ENCODE assay signal across 16 cellular contexts in the genomic region with DNA sequence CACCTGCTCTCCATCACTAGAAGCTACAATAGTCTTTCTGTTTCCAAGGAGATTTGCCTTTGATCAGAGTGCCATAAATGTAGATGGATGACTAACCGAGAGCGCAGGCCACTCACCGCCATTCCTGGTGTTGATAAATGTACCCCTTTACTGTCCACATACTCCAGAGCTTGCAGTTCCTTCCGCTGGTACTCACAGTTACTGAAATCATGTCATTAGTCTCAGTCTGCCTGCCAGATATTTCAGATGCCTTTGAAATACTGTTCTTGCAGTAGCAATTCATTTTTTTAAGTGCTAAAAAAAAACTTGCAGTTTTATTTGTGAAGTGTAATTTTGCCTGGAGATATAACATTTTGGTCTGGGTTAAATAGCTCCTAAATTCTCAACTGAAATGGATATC.
DNase-seq lines count a peak whose midpoint lies in the region; TF ChIP-seq lines count a peak whose summit lies in the region.
"Had no signal": no experiment of that assay in that cellular context is flagged by ENCODE, and none has a peak within 500 bp of the region (broad histone marks: within the 10 kb centered on the region; RNA-seq: fewer than 3 reads in every experiment).

No MANE protein-coding gene starts in this region.

- in situ Hi-C loops in GM13977 (cut with MboI; ENCODE audit: low pct_unique_long_range_greater_than_20kb, low sequenced_read_pairs, unreplicated experiment) = no loop called here

- no peak overlapping the region for H3K23ac ChIP-seq in trophoblast cell (ENCODE audit: low read length)

- no peaks in the 10 kb centered on the region for H3K9me3 ChIP-seq in trophoblast cell (ENCODE audit: insufficient read depth, low read depth, low read length)
- H3K9me3 ChIP-seq in MG63 = no peaks in the 10 kb centered on the region

- no peak overlapping the region for H3K18ac ChIP-seq in trophoblast cell (ENCODE audit: low read length)

- no peak overlapping the region for H3K4ac ChIP-seq in trophoblast cell (ENCODE audit: low read depth, low read length)

- TF ChIP-seq CTCF in GM13977 (IDR thresholded peaks at IDR 0.05; ENCODE audit: extremely low read depth, insufficient read depth, missing control alignments) = no peak

- H3K27me3 ChIP-seq in trophoblast cell (ENCODE audit: insufficient read depth, low read length) (no peaks in the 10 kb centered on the region), MG63 (no peaks in the 10 kb centered on the region)

- no peak overlapping the region for H4K8ac ChIP-seq in trophoblast cell (ENCODE audit: low read depth, low read length)

- H3K36me3 ChIP-seq in trophoblast cell (ENCODE audit: control insufficient read depth in 1 of 2, insufficient read depth in 2 of 2, low read length in 2 of 2) = peaks cover 15 to 16% of the 10 kb centered on the region in 2 experiments
- peaks cover 24% of the 10 kb centered on the region for H3K36me3 ChIP-seq in MG63

- H3K9ac ChIP-seq in trophoblast cell (ENCODE audit: low read length) = peak overlapping the region; percentile 48

- H2AFZ ChIP-seq in trophoblast cell (ENCODE audit: insufficient read depth, low read length, poor library complexity) = no peak overlapping the region

- no peaks in the 10 kb centered on the region for H3K4me1 ChIP-seq in trophoblast cell (ENCODE audit: control insufficient read depth in 1 of 2, insufficient read depth in 2 of 2, low read length in 2 of 2)

- H3K4me3 ChIP-seq in trophoblast cell (ENCODE audit: low read depth, low read length) (no peak overlapping the region), MG63 (no peak overlapping the region)

- no peaks in the 10 kb centered on the region for H3K79me1 ChIP-seq in trophoblast cell (ENCODE audit: low read length)

- H3K79me2 ChIP-seq in trophoblast cell (ENCODE audit: control insufficient read depth, insufficient read depth, low read length, poor library complexity) = no peaks in the 10 kb centered on the region

- H2BK120ac ChIP-seq in trophoblast cell (ENCODE audit: insufficient read depth, low read length, poor library complexity) = no peak overlapping the region

- peak; percentile 25 for DNase-seq in DMS53 (lab: John Stamatoyannopoulos, UW)
- DNase-seq in DMS53 treated with DMSO at 0.1 percent for 48 hours (lab: John Stamatoyannopoulos, UW; ENCODE audit: unreplicated experiment) = no peak
- peak in 2 of 3 experiments; percentile 90 to 98 for DNase-seq in NCI-H1417 (lab: John Stamatoyannopoulos, UW)
- DNase-seq in astrocyte of the hippocampus (ENCODE audit: low read depth, low spot score) = peak; percentile 14
- DNase-seq in trophoblast cell = no peak
- no peak for DNase-seq in GM13977 (ENCODE audit: low spot score)
- DNase-seq in MG63 = no peak
- DNase-seq in NCI-H2081 (lab: John Stamatoyannopoulos, UW) = no peak
- DNase-seq: CD4-positive, alpha-beta memory T cell; KBM-7; NCI-H1694; NCI-H2107; NCI-H345; NCI-H69; Right ventricle myocardium superior had no signal

- no peak overlapping the region for H2BK12ac ChIP-seq in trophoblast cell (ENCODE audit: low read length)

- no peak overlapping the region for H2AK5ac ChIP-seq in trophoblast cell (ENCODE audit: low read length)

- no peak overlapping the region for H4K91ac ChIP-seq in trophoblast cell (ENCODE audit: low read depth, low read length)

- no CpG with 5 or more reads among the region's 4 CpGs for WGBS in trophoblast cell (ENCODE audit: extremely low coverage, insufficient coverage, insufficient read length)

- H3K4me2 ChIP-seq in trophoblast cell (ENCODE audit: low read length) = no peak overlapping the region

- H3K27ac ChIP-seq in trophoblast cell (ENCODE audit: low read depth, low read length) = no peak overlapping the region
- H3K27ac ChIP-seq: 22Rv1 had no signal

- H2BK5ac ChIP-seq in trophoblast cell (ENCODE audit: low read depth, low read length, poor library complexity) = no peak overlapping the region

- no peak overlapping the region for H3K14ac ChIP-seq in trophoblast cell (ENCODE audit: low read length)

- no peak overlapping the region for H4K12ac ChIP-seq in trophoblast cell (ENCODE audit: low read depth, low read length)

Comparison
In these comparisons a context has a peak if more than half of its experiments do, and no peak if none do; other contexts are left out.
1. DNase-seq: peak in DMS53 (single experiment), NCI-H1417 (2 of 3) and astrocyte of the hippocampus (single experiment); none in DMS53 treated with DMSO at 0.1 percent for 48 hours (single experiment), trophoblast cell (0 of 2), GM13977 (single experiment), MG63 (single experiment) and NCI-H2081 (0 of 2).